8 cellular contexts compared by ENCODE assay signal in the genomic region with DNA sequence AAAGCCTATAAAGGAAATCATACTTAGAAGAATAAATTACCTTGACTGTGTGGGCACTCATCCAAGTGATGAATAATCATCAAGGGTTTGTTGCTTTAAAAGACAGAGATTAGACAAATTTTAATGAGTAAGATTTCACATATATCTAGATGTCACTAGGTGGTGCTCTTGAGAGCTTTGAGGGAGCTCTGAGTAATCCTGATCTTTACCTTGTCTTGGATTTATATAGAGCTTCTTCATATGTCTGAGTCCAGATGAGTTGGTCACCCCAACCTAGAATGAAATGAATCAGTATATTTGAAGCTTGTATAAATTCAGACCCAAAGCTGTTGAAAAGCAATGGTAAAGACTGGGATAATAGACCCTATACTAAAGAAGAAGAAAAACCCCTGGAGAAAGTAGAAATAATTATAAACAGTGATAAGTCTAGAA. TPM values are rescaled to one million over a fixed set of nuclear protein-coding genes. Genes with fewer than 3 reads are reported as not detected.
A peak's percentile ranks its signal among the peaks of the same experiment; 100 is the strongest.
DNase-seq lines count a peak whose midpoint lies in the region; TF ChIP-seq lines count a peak whose summit lies in the region.

No MANE protein-coding gene starts in this region.

- H3K27me3 ChIP-seq in spleen (replicated peaks in 1 of 7): no peaks in the 10 kb centered on the region

- H3K36me3 ChIP-seq in spleen: no peaks in the 10 kb centered on the region

- H3K4me3 ChIP-seq in spleen: no peak overlapping the region

- H3K9me3 ChIP-seq in spleen: no peaks in the 10 kb centered on the region

- DNase-seq in ELR (ENCODE audit: low read depth) (peak; percentile 95), H4 (ENCODE audit: low spot score) (peak; percentile 86), NCI-H146 treated with DMSO at 0.1 percent for 48 hours (lab: John Stamatoyannopoulos, UW; ENCODE audit: unreplicated experiment) (peak; percentile 69), SW480 (ENCODE audit: low spot score) (peak; percentile 75), germinal center (ENCODE audit: low spot score) (peak; percentile 46), spleen (no peak), activated T-cell treated with anti-CD3 and anti-CD28 coated beads for 4 hours (no peak)
- DNase-seq in activated CD4-positive, CD25-positive, alpha-beta regulatory T cell (lab: John Stamatoyannopoulos, UW): no peak

- TF ChIP-seq POLR2A in spleen (IDR thresholded peaks at IDR 0.05): no peak

- intact Hi-C loops in spleen (cut with DNase I; ENCODE audit: low total_unique reads): loop anchor here (10.0 kb wide), 1 partner anchor 114 kb away; no protein-coding TSS in a partner anchor

- TF ChIP-seq CTCF in spleen (IDR thresholded peaks at IDR 0.05 in 8 of 11, conservative IDR thresholded peaks at IDR 0.05 in 3 of 11): peak in 7 of 11 experiments; percentile 9 to 35 (median 30)

- H3K4me1 ChIP-seq in spleen: no peaks in the 10 kb centered on the region

- H3K27ac ChIP-seq in spleen: no peak overlapping the region

RNA-seq across cellular contexts. Expression of a gene that starts 3.7 kb away (rescaled TPM):
- total RNA-seq in H4 (2014; rRNA removed; shearing (Covaris generic)): not detected in 2 replicates
- total RNA-seq in spleen: not detected
- under 1 TPM; 0.17 to 0.38 (median 0.28) TPM for polyA plus RNA-seq in spleen

RNA-seq across cellular contexts. Expression of a gene that starts 47.6 kb away (rescaled TPM):
- 55.0 and 80.5 TPM in 2 replicates for total RNA-seq in H4 (2014; rRNA removed; shearing (Covaris generic))
- 10 to 100 TPM; 30.1 to 52.6 (median 47.0) TPM for total RNA-seq in spleen
- 10 to 100 TPM; 39.7 to 53.0 (median 42.5) TPM for polyA plus RNA-seq in spleen

Comparison
In these comparisons a context has a peak if more than half of its experiments do, and no peak if none do; other contexts are left out.
1. DNase-seq: peak in ELR (single experiment), H4 (single experiment), NCI-H146 treated with DMSO at 0.1 percent for 48 hours (single experiment), SW480 (single experiment) and germinal center (single experiment); none in spleen (single experiment), activated T-cell treated with anti-CD3 and anti-CD28 coated beads for 4 hours (single experiment) and activated CD4-positive, CD25-positive, alpha-beta regulatory T cell (0 of 4).